Comparison of ENCODE assay signal across 19 cellular contexts in genomic region chr6:14447240-14447639, GRCh38.
A peak's percentile ranks its signal among the peaks of the same experiment; 100 is the strongest.
DNase-seq lines count a peak whose midpoint lies in the region; ATAC-seq, FAIRE-seq and TF ChIP-seq lines count a peak whose summit lies in the region.
"Had no signal": no experiment of that assay in that cellular context is flagged by ENCODE, and none has a peak within 500 bp of the region (broad histone marks: within the 10 kb centered on the region; RNA-seq: fewer than 3 reads in every experiment).

No MANE protein-coding gene starts in this region.

- CTCF ChIA-PET in mammary epithelial cell (lab: Charles Lee; ENCODE audit: low non-redundant PET) = no interaction called here

- TF ChIP-seq CTCF in mammary epithelial cell (conservative IDR thresholded peaks at IDR 0.05 in 1 of 2, IDR thresholded peaks at IDR 0.05 in 1 of 2; ENCODE audit: extremely low read depth in 1 of 2, insufficient read depth in 1 of 2, low read depth in 1 of 2, low read length in 2 of 2) (no peak), breast epithelium (IDR thresholded peaks at IDR 0.05) (no peak), bronchial epithelial cell (IDR thresholded peaks at IDR 0.05; ENCODE audit: insufficient read depth, low read length, severe bottlenecking) (no peak), foreskin keratinocyte (conservative IDR thresholded peaks at IDR 0.05) (no peak)

- no peaks in the 10 kb centered on the region for H3K79me2 ChIP-seq in mammary epithelial cell (ENCODE audit: insufficient read depth, low read length)

- peak; percentile 51 for DNase-seq in mammary epithelial cell
- DNase-seq in breast epithelium (ENCODE audit: low spot score in 2 of 2) = no peak
- peak; percentile 86 for DNase-seq in bronchial epithelial cell (ENCODE audit: low read depth)
- peak; percentile 80 to 92 for DNase-seq in foreskin keratinocyte
- DNase-seq in retina = no peak
- no peak for DNase-seq in HCEC 1CT
- DNase-seq: CD4-positive, CD25-positive, alpha-beta regulatory T cell; CD8-positive, alpha-beta memory T cell; COR-L47; DMS 273 treated with DMSO at 0.1 percent for 48 hours; DMS53; DND-41; EL; H9 had no signal

- peak; percentile 80 for ATAC-seq in foreskin keratinocyte
- ATAC-seq: GM12878, HepG2 had no signal

- dilution Hi-C loops in mammary epithelial cell (cut with HindIII; ENCODE audit: low sequenced_read_pairs) = no loop called here

- FAIRE-seq in bronchial epithelial cell (lab: Jason Lieb, UNC) = no peak
- FAIRE-seq: GM12878, GM19239, H1, HepG2 had no signal

- whole genome bisulfite sequencing in mammary epithelial cell (ENCODE audit: low coverage, missing lambda C conversion rate) = 85% methylated on average over 2 of the region's 2 CpGs

- H3K4me2 ChIP-seq in mammary epithelial cell (ENCODE audit: insufficient read depth, low read depth, low read length) = no peak overlapping the region
- H3K4me2 ChIP-seq: BLaER1 treated with 17β-estradiol and CSF1 and Interleukin-3, amounts not matched to agents 10 nM and 100 nM had no signal

- in situ Hi-C loops in mammary epithelial cell (cut with MboI; ENCODE audit: low sequenced_read_pairs in 2 of 2) = no loop called here

- H3K4me3 ChIP-seq in mammary epithelial cell (replicated peaks in 1 of 3; ENCODE audit: insufficient read depth in 1 of 3, low read depth in 2 of 3, low read length in 3 of 3) (no peak overlapping the region), breast epithelium (no peak overlapping the region), bronchial epithelial cell (ENCODE audit: low read depth, low read length) (no peak overlapping the region)
- H3K4me3 ChIP-seq: BLaER1 treated with 17β-estradiol and CSF1 and Interleukin-3, amounts not matched to agents 10 nM and 100 nM; GM12878 had no signal

- H3K27me3 ChIP-seq in mammary epithelial cell (ENCODE audit: insufficient read depth, low read length) (no peaks in the 10 kb centered on the region), breast epithelium (no peaks in the 10 kb centered on the region), bronchial epithelial cell (ENCODE audit: control insufficient read depth, insufficient read depth, low read length) (no peaks in the 10 kb centered on the region), foreskin keratinocyte (no peaks in the 10 kb centered on the region)
- H3K27me3 ChIP-seq: BLaER1 treated with 17β-estradiol and CSF1 and Interleukin-3, amounts not matched to agents 10 nM and 100 nM had no signal

- H3K36me3 ChIP-seq in mammary epithelial cell (ENCODE audit: insufficient read depth, low read length) = no peaks in the 10 kb centered on the region
- no peaks in the 10 kb centered on the region for H3K36me3 ChIP-seq in breast epithelium
- H3K36me3 ChIP-seq in bronchial epithelial cell (ENCODE audit: control insufficient read depth, insufficient read depth, low read length) = no peaks in the 10 kb centered on the region
- H3K36me3 ChIP-seq: BLaER1 treated with 17β-estradiol and CSF1 and Interleukin-3, amounts not matched to agents 10 nM and 100 nM had no signal

- no peak for TF ChIP-seq POLR2A in breast epithelium (IDR thresholded peaks at IDR 0.05)

- BruUV-seq in mammary epithelial cell (replicated peaks; lab: Mats Ljungman, UMichigan) = no TSS peak

- no peaks in the 10 kb centered on the region for H3K4me1 ChIP-seq in mammary epithelial cell (ENCODE audit: insufficient read depth, low read length)
- no peaks in the 10 kb centered on the region for H3K4me1 ChIP-seq in breast epithelium
- peaks cover 4% of the 10 kb centered on the region for H3K4me1 ChIP-seq in foreskin keratinocyte

- no peak overlapping the region for H3K9ac ChIP-seq in mammary epithelial cell (ENCODE audit: insufficient read depth, low read length)
- H3K9ac ChIP-seq: BLaER1 treated with 17β-estradiol and CSF1 and Interleukin-3, amounts not matched to agents 10 nM and 100 nM had no signal

- intact Hi-C loops in mammary epithelial cell (cut with micrococcal nuclease) = loop anchor here (5.0 kb wide), 1 partner anchor 800 kb away; the partner anchor contains the start of gene JARID2
- intact Hi-C loops in breast epithelium (cut with DNase I; ENCODE audit: low total_unique reads) = no loop called here

- no peak overlapping the region for H2AFZ ChIP-seq in mammary epithelial cell (ENCODE audit: low read depth, low read length)

- H3K9me3 ChIP-seq in mammary epithelial cell (replicated peaks; ENCODE audit: insufficient read depth, low read length) (peaks cover 5% of the 10 kb centered on the region), breast epithelium (no peaks in the 10 kb centered on the region)

- H3K27ac ChIP-seq in mammary epithelial cell (ENCODE audit: insufficient read depth, low read depth, low read length) (no peak overlapping the region), breast epithelium (no peak overlapping the region), foreskin keratinocyte (peak overlapping the region; percentile 69)
- H3K27ac ChIP-seq: BLaER1 treated with 17β-estradiol and CSF1 and Interleukin-3, amounts not matched to agents 10 nM and 100 nM had no signal

- no peaks in the 10 kb centered on the region for H4K20me1 ChIP-seq in mammary epithelial cell (ENCODE audit: insufficient read depth, low read length)
- H4K20me1 ChIP-seq: BLaER1 treated with 17β-estradiol and CSF1 and Interleukin-3, amounts not matched to agents 10 nM and 100 nM had no signal

Comparison
In these comparisons a context has a peak if more than half of its experiments do, and no peak if none do; other contexts are left out.
1. DNase-seq: peak in mammary epithelial cell (single experiment), bronchial epithelial cell (single experiment) and foreskin keratinocyte (2 of 2); none in breast epithelium (0 of 2), retina (single experiment) and HCEC 1CT (single experiment).